ENCODE assay signal across 10 cellular contexts in genomic region chr4:15690020-15690809, GRCh38. TPM values are rescaled to one million over a fixed set of nuclear protein-coding genes. Genes with fewer than 3 reads are reported as not detected.
DNase-seq lines count a peak whose midpoint lies in the region; ATAC-seq and TF ChIP-seq lines count a peak whose summit lies in the region.
"Had no signal": no experiment of that assay in that cellular context is flagged by ENCODE, and none has a peak within 500 bp of the region (broad histone marks: within the 10 kb centered on the region; RNA-seq: fewer than 3 reads in every experiment).

No MANE protein-coding gene starts in this region.

- TF ChIP-seq CTCF in astrocyte of the cerebellum (IDR thresholded peaks at IDR 0.05; ENCODE audit: low read depth, low read length, missing control alignments), result no peak

- H3K4me3 ChIP-seq in astrocyte of the cerebellum (ENCODE audit: low read depth, low read length) (no peak overlapping the region), aorta (ENCODE audit: low read length in 2 of 2) (no peak overlapping the region)

- H3K27ac ChIP-seq in aorta (ENCODE audit: low read depth in 1 of 2, low read length in 2 of 2), result no peak overlapping the region

- ATAC-seq in Right ventricle myocardium inferior (peak; percentile 77), aorta (ENCODE audit: low FRiP score) (peak; percentile 74), HG02981 (IDR thresholded peaks at IDR 0.05; ENCODE audit: unreplicated experiment) (no peak)

- in situ Hi-C loops in astrocyte of the cerebellum (cut with HindIII; ENCODE audit: low sequenced_read_pairs), result loop anchor here (5.0 kb wide), 1 partner anchor 42 kb away; no protein-coding TSS in a partner anchor

- no peaks in the 10 kb centered on the region for H3K36me3 ChIP-seq in aorta (ENCODE audit: control insufficient read depth in 1 of 2, insufficient read depth in 2 of 2, low read length in 1 of 2)

- WGBS in aorta, 2 donors, result 42 to 44% methylated on average over 7 of the region's 7 CpGs

- H3K4me1 ChIP-seq in aorta (ENCODE audit: control insufficient read depth in 1 of 2, insufficient read depth in 2 of 2, low read length in 2 of 2), result no peaks in the 10 kb centered on the region

- intact Hi-C loops in Right ventricle myocardium inferior (cut with DNase I) (no loop called here), cardiac septum (cut with DNase I) (no loop called here), aorta (cut with DNase I) (no loop called here)

- H3K27me3 ChIP-seq in aorta (ENCODE audit: control insufficient read depth in 1 of 2, insufficient read depth in 2 of 2, low read length in 1 of 2), result no peaks in the 10 kb centered on the region

- H3K9me3 ChIP-seq in aorta (ENCODE audit: control insufficient read depth, low read length), result no peaks in the 10 kb centered on the region

- DNase-seq in Right ventricle myocardium inferior (ENCODE audit: missing footprints) (no peak), cardiac septum (ENCODE audit: low spot score) (no peak), astrocyte of the cerebellum (ENCODE audit: low read depth) (peak; percentile 94), iPS-NIHi11 (ENCODE audit: low spot score) (peak; percentile 18), aorta (no peak), NCI-H2107 treated with DMSO at 0.1 percent for 48 hours (lab: John Stamatoyannopoulos, UW; ENCODE audit: unreplicated experiment) (no peak), C1 segment of cervical spinal cord (lab: John Stamatoyannopoulos, UW) (no peak)
- DNase-seq: NCI-H510A, nucleus accumbens had no signal

RNA-seq across cellular contexts. Expression of gene FAM200B, which starts 8.6 kb away (rescaled TPM):
- total RNA-seq in Right ventricle myocardium inferior, result 25.2 TPM
- total RNA-seq in cardiac septum, result 21.6 TPM
- total RNA-seq in aorta, result 10 to 100 TPM; 23.0 to 35.6 TPM
- polyA plus RNA-seq in aorta, result 100 to 1,000 TPM in 1 of 2 donors, 10 to 100 TPM in 1; 42.2 to 116 TPM

RNA-seq across cellular contexts. Expression of gene BST1, which starts 12.7 kb away (rescaled TPM):
- total RNA-seq in Right ventricle myocardium inferior (3.8 TPM), cardiac septum (2.5 TPM), aorta (10 to 100 TPM in 1 of 2 donors, 1 to 10 TPM in 1; 9.3 to 13.7 TPM)
- polyA plus RNA-seq in aorta, result 10 to 100 TPM in 1 of 2 donors, 1 to 10 TPM in 1; 4.6 to 18.5 TPM

RNA-seq across cellular contexts. Expression of gene FBXL5, which starts 35.1 kb away (rescaled TPM):
- total RNA-seq in Right ventricle myocardium inferior (93.9 TPM), cardiac septum (60.9 TPM), aorta (10 to 100 TPM; 69.3 to 81.1 TPM)
- 10 to 100 TPM; 71.6 to 77.9 TPM for polyA plus RNA-seq in aorta

Comparison
In these comparisons a context has a peak if more than half of its experiments do, and no peak if none do; other contexts are left out.
1. DNase-seq: peak in astrocyte of the cerebellum (single experiment) and iPS-NIHi11 (single experiment); none in Right ventricle myocardium inferior (single experiment), cardiac septum (single experiment), aorta (0 of 2), NCI-H2107 treated with DMSO at 0.1 percent for 48 hours (single experiment) and C1 segment of cervical spinal cord (0 of 14).